2 cellular contexts compared by ENCODE assay signal in the genomic region with DNA sequence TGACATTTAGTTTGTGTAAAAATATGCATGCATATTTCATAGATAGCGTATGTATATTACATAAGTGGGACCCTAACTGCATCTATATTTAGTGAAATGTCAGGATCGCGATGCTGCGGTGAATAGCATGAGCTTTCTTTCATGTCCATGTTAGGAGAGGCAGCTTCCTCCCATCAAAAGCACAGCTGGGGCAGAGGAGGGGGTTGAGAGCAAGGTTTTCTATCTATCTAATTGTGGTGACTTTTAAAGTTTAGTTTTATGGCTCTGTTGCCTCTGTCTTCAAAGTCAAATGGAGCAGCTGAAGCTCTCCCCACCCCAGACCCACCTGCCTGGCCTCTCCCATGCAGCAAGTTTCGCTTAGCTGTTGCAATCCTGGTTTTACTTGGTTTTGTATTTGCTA. TPM values are rescaled to one million over a fixed set of nuclear protein-coding genes. Genes with fewer than 3 reads are reported as not detected.
"Had no signal": no experiment of that assay in that cellular context is flagged by ENCODE, and none has a peak within 500 bp of the region (broad histone marks: within the 10 kb centered on the region; RNA-seq: fewer than 3 reads in every experiment).

No MANE protein-coding gene starts in this region.

RNA-seq across cellular contexts. Expression of a gene that starts 1.8 kb away (rescaled TPM):
- total RNA-seq: GM23248, HFFc6 had no signal
- polyA plus RNA-seq: GM23248 had no signal
